Comparison of ENCODE assay signal across 15 cellular contexts in genomic region chr13:95155504-95155903, GRCh38.
"Had no signal": no experiment of that assay in that cellular context is flagged by ENCODE, and none has a peak within 500 bp of the region (broad histone marks: within the 10 kb centered on the region; RNA-seq: fewer than 3 reads in every experiment).

No MANE protein-coding gene starts in this region.

- H3K9me3 ChIP-seq: neutrophil had no signal

- H3K27me3 ChIP-seq: neutrophil had no signal

- H3K4me3 Mint-ChIP-seq: activated CD4-positive, alpha-beta memory T cell treated with anti-CD3 and anti-CD28 coated beads for 36 hours; activated naive CD8-positive, alpha-beta T cell treated with anti-CD3 and anti-CD28 coated beads for 36 hours; activated T-cell treated with anti-CD3 and anti-CD28 coated beads, Interleukin-2, amount 50 U/mL, for 4 hours; immature natural killer cell; naive thymus-derived CD4-positive, alpha-beta T cell; stimulated activated naive CD8-positive, alpha-beta T cell treated with anti-CD3 and anti-CD28 coated beads, Interleukin-15, Interleukin-2, amounts not matched to agents 100 ng/mL and 50 ng/mL, for 24 hours had no signal

- DNase-seq: activated CD4-positive, alpha-beta memory T cell treated with anti-CD3 and anti-CD28 coated beads for 36 hours; activated CD4-positive, alpha-beta T cell treated with anti-CD3 and anti-CD28 coated beads for 1 hour; activated gamma-delta T cell; activated naive CD8-positive, alpha-beta T cell treated with anti-CD3 and anti-CD28 coated beads for 36 hours; activated T-cell treated with anti-CD3 and anti-CD28 coated beads, Interleukin-2, amount 50 U/mL, for 4 hours; cerebellar nuclear complex; immature natural killer cell; left colon; mammary epithelial cell; naive thymus-derived CD4-positive, alpha-beta T cell; retina; stimulated activated CD4-positive, alpha-beta T cell treated with anti-CD3 and anti-CD28 coated beads, Interleukin-15, amount 100 ng/mL, for 24 hours; stimulated activated CD4-positive, alpha-beta T cell treated with anti-CD3 and anti-CD28 coated beads, Interleukin-4, amount 100 ng/mL, for 24 hours had no signal

- H3K27ac ChIP-seq: neutrophil had no signal

- H3K9me3 Mint-ChIP-seq: activated CD4-positive, alpha-beta memory T cell treated with anti-CD3 and anti-CD28 coated beads for 36 hours; activated naive CD8-positive, alpha-beta T cell treated with anti-CD3 and anti-CD28 coated beads for 36 hours; activated T-cell treated with anti-CD3 and anti-CD28 coated beads, Interleukin-2, amount 50 U/mL, for 4 hours; immature natural killer cell; naive thymus-derived CD4-positive, alpha-beta T cell; stimulated activated naive CD8-positive, alpha-beta T cell treated with anti-CD3 and anti-CD28 coated beads, Interleukin-15, Interleukin-2, amounts not matched to agents 100 ng/mL and 50 ng/mL, for 24 hours had no signal

- H3K27me3 Mint-ChIP-seq: activated CD4-positive, alpha-beta memory T cell treated with anti-CD3 and anti-CD28 coated beads for 36 hours; activated naive CD8-positive, alpha-beta T cell treated with anti-CD3 and anti-CD28 coated beads for 36 hours; naive thymus-derived CD4-positive, alpha-beta T cell; stimulated activated naive CD8-positive, alpha-beta T cell treated with anti-CD3 and anti-CD28 coated beads, Interleukin-15, Interleukin-2, amounts not matched to agents 100 ng/mL and 50 ng/mL, for 24 hours had no signal

- H3K36me3 ChIP-seq: neutrophil had no signal

- H3K27ac Mint-ChIP-seq: activated CD4-positive, alpha-beta memory T cell treated with anti-CD3 and anti-CD28 coated beads for 36 hours; activated naive CD8-positive, alpha-beta T cell treated with anti-CD3 and anti-CD28 coated beads for 36 hours; immature natural killer cell; stimulated activated naive CD8-positive, alpha-beta T cell treated with anti-CD3 and anti-CD28 coated beads, Interleukin-15, Interleukin-2, amounts not matched to agents 100 ng/mL and 50 ng/mL, for 24 hours had no signal
